In the genomic region with DNA sequence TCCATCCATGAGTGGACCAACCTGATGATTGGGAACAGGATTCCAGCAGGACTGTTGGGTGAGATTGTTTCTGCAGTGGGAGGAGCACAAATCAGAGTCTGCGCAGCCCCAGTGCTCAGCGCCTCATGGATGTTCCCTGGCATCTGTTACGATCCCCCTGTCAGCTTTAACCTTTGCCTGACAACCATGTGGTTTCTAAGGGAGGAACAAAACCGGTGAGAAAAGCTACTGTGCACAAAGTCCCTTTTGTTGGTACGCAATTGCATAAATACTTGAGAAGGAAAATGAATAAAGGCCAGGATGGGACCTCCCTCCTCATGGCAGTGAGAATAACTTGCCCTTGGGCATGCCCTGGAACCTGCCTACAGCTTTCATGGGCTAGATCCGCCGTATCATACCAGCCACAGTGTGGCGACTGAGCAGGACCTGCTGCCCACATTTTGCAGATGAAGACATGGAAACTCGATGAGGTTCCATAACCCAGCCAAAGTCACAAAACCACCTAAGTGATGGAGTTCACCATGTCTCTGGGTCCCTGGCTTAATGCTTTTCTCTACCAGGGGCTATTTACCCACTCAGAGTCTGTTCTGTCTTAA, we compare ENCODE assay signal across 1 cellular context.
TF ChIP-seq lines count a peak whose summit lies in the region.

No MANE protein-coding gene starts in this region.

TF ChIP-seq in GM23338, 12 proteins besides CTCF, POLR2A, EP300 and RAD21 (continued from another document):
- TF ChIP-seq, protein P1, sequence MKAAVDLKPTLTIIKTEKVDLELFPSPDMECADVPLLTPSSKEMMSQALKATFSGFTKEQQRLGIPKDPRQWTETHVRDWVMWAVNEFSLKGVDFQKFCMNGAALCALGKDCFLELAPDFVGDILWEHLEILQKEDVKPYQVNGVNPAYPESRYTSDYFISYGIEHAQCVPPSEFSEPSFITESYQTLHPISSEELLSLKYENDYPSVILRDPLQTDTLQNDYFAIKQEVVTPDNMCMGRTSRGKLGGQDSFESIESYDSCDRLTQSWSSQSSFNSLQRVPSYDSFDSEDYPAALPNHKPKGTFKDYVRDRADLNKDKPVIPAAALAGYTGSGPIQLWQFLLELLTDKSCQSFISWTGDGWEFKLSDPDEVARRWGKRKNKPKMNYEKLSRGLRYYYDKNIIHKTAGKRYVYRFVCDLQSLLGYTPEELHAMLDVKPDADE (IDR thresholded peaks at IDR 0.05), result no peak
- TF ChIP-seq ZNF331 (CRISPR knock-in tag; IDR thresholded peaks at IDR 0.05; ENCODE audit: low read depth) (no peak), ZNF462 (CRISPR knock-in tag; IDR thresholded peaks at IDR 0.05) (no peak), EZH2phosphoT487 (IDR thresholded peaks at IDR 0.05; ENCODE audit: unreplicated experiment) (no peak), ZNF114 (CRISPR knock-in tag; IDR thresholded peaks at IDR 0.05) (no peak), POLR2AphosphoS5 (IDR thresholded peaks at IDR 0.05; ENCODE audit: low read depth) (no peak), CREB1 (CRISPR knock-in tag; IDR thresholded peaks at IDR 0.05; ENCODE audit: low read depth) (no peak)
- TF ChIP-seq, protein P2, sequence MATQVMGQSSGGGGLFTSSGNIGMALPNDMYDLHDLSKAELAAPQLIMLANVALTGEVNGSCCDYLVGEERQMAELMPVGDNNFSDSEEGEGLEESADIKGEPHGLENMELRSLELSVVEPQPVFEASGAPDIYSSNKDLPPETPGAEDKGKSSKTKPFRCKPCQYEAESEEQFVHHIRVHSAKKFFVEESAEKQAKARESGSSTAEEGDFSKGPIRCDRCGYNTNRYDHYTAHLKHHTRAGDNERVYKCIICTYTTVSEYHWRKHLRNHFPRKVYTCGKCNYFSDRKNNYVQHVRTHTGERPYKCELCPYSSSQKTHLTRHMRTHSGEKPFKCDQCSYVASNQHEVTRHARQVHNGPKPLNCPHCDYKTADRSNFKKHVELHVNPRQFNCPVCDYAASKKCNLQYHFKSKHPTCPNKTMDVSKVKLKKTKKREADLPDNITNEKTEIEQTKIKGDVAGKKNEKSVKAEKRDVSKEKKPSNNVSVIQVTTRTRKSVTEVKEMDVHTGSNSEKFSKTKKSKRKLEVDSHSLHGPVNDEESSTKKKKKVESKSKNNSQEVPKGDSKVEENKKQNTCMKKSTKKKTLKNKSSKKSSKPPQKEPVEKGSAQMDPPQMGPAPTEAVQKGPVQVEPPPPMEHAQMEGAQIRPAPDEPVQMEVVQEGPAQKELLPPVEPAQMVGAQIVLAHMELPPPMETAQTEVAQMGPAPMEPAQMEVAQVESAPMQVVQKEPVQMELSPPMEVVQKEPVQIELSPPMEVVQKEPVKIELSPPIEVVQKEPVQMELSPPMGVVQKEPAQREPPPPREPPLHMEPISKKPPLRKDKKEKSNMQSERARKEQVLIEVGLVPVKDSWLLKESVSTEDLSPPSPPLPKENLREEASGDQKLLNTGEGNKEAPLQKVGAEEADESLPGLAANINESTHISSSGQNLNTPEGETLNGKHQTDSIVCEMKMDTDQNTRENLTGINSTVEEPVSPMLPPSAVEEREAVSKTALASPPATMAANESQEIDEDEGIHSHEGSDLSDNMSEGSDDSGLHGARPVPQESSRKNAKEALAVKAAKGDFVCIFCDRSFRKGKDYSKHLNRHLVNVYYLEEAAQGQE (IDR thresholded peaks at IDR 0.05; ENCODE audit: unreplicated experiment), result no peak
